29 cellular contexts compared by ENCODE assay signal in the genomic region with DNA sequence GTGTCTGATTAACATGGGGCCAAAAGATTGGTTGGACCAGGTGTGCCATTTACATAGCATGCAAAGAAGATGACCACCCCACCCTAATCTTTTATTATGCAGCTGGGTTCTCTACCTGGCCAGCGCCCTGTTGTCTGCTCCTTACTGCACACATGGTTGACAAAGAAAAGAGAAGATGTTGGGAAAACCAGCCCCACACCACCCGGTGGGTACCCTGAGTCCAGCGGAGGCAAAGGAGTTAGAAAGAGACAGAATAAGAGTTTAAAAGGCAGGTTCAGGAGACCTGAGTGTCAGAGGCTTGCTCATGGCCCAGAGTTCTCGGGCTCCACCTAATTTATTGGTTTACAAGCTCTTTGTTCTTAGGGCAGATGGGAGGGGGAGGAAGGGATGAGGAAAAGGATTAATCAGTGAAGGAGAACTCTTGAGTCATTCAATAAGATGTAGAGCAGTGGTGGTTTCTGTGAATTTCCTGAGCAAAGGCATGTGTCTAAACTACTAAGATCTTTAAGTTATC. TPM values are rescaled to one million over a fixed set of nuclear protein-coding genes. Genes with fewer than 3 reads are reported as not detected.
A peak's percentile ranks its signal among the peaks of the same experiment; 100 is the strongest.
DNase-seq lines count a peak whose midpoint lies in the region; ATAC-seq and TF ChIP-seq lines count a peak whose summit lies in the region.
"Had no signal": no experiment of that assay in that cellular context is flagged by ENCODE, and none has a peak within 500 bp of the region (broad histone marks: within the 10 kb centered on the region; RNA-seq: fewer than 3 reads in every experiment).

No MANE protein-coding gene starts in this region.

- no peak for TF ChIP-seq CTCF in endodermal cell (conservative IDR thresholded peaks at IDR 0.05)
- TF ChIP-seq CTCF in type B pancreatic cell (conservative IDR thresholded peaks at IDR 0.05) = no peak

- H3K4me3 ChIP-seq in endodermal cell (ENCODE audit: low read length) (no peak overlapping the region), mesendoderm (ENCODE audit: low read length) (no peak overlapping the region)
- H3K4me3 ChIP-seq: cardiac muscle cell, left ventricle myocardium inferior, stomach, tibial nerve had no signal

- peaks cover 48% of the 10 kb centered on the region for H3K9me3 Mint-ChIP-seq in endodermal cell
- H3K9me3 Mint-ChIP-seq in type B pancreatic cell = peaks cover 12% of the 10 kb centered on the region
- H3K9me3 Mint-ChIP-seq: activated CD4-positive, alpha-beta T cell treated with anti-CD3 and anti-CD28 coated beads, Interleukin-2, amount 10 ng/mL, durations not matched to agents 7 days and 5 days; activated naive CD4-positive, alpha-beta T cell treated with anti-CD3 and anti-CD28 coated beads for 36 hours; activated T-cell treated with anti-CD3 and anti-CD28 coated beads, Interleukin-2, amount 50 U/mL, for 72 hours; CD4-positive, alpha-beta T cell had no signal

- no peak overlapping the region for H2BK5ac ChIP-seq in mesendoderm (ENCODE audit: low read length)

- H3K18ac ChIP-seq in mesendoderm (ENCODE audit: low read length) = peak overlapping the region; percentile 54

- H3K9ac ChIP-seq in endodermal cell (ENCODE audit: extremely low read depth, low read length, poor library complexity, severe bottlenecking) (no peak overlapping the region), mesendoderm (ENCODE audit: low read length) (no peak overlapping the region)
- H3K9ac ChIP-seq: KMS-11 had no signal

- H3K36me3 Mint-ChIP-seq in endodermal cell (ENCODE audit: low read depth) (peaks cover 7% of the 10 kb centered on the region), type B pancreatic cell (no peaks in the 10 kb centered on the region)

- H2BK15ac ChIP-seq in mesendoderm (replicated peaks; ENCODE audit: low read depth) = no peak overlapping the region

- ATAC-seq in HG03342 (IDR thresholded peaks at IDR 0.05; ENCODE audit: unreplicated experiment) (no peak), GM21825 (IDR thresholded peaks at IDR 0.05; ENCODE audit: unreplicated experiment) (no peak)
- ATAC-seq: activated T-cell treated with anti-CD3 and anti-CD28 coated beads, Interleukin-2, amount 50 U/mL, for 72 hours; sciatic nerve; SK-N-SH treated with all-trans-retinoic acid at 6 μM for 48 hours had no signal

- no peaks in the 10 kb centered on the region for H3K79me2 ChIP-seq in mesendoderm (ENCODE audit: control insufficient read depth, insufficient read depth, low read length)

- H3K27ac Mint-ChIP-seq in endodermal cell (peak overlapping the region; percentile 53), type B pancreatic cell (peak overlapping the region; percentile 7)
- H3K27ac Mint-ChIP-seq: activated CD4-positive, alpha-beta T cell treated with anti-CD3 and anti-CD28 coated beads, Interleukin-2, amount 10 ng/mL, durations not matched to agents 7 days and 5 days; activated naive CD4-positive, alpha-beta T cell treated with anti-CD3 and anti-CD28 coated beads for 36 hours; activated T-cell treated with anti-CD3 and anti-CD28 coated beads, Interleukin-2, amount 50 U/mL, for 72 hours; CD4-positive, alpha-beta T cell; nephron had no signal

- H3K27me3 Mint-ChIP-seq in endodermal cell (ENCODE audit: insufficient read depth) = no peaks in the 10 kb centered on the region
- H3K27me3 Mint-ChIP-seq in type B pancreatic cell = peaks cover 10% of the 10 kb centered on the region

- no peak overlapping the region for H2AK5ac ChIP-seq in mesendoderm (ENCODE audit: low read length)

- H3K4ac ChIP-seq in mesendoderm (ENCODE audit: low read depth, low read length) = no peak overlapping the region

- no peak overlapping the region for H3K23ac ChIP-seq in mesendoderm (ENCODE audit: low read length)

- H3K36me3 ChIP-seq in endodermal cell (ENCODE audit: control insufficient read depth, insufficient read depth, low read length) = no peaks in the 10 kb centered on the region
- H3K36me3 ChIP-seq in mesendoderm (ENCODE audit: control insufficient read depth, insufficient read depth, low read length) = no peaks in the 10 kb centered on the region
- H3K36me3 ChIP-seq: cardiac muscle cell, left ventricle myocardium inferior, stomach, tibial nerve had no signal

- H3K4me1 Mint-ChIP-seq in endodermal cell (peaks cover 36% of the 10 kb centered on the region), type B pancreatic cell (ENCODE audit: unreplicated experiment) (peaks cover 11% of the 10 kb centered on the region)
- H3K4me1 Mint-ChIP-seq: activated CD4-positive, alpha-beta T cell treated with anti-CD3 and anti-CD28 coated beads, Interleukin-2, amount 10 ng/mL, durations not matched to agents 7 days and 5 days; nephron had no signal

- WGBS in endodermal cell (ENCODE audit: insufficient coverage in 1 of 2, insufficient read length in 1 of 2), 2 experiments = 93 to 100% methylated on average over 1 to 4 of the region's 4 CpGs
- WGBS in mesendoderm (ENCODE audit: extremely low coverage, insufficient coverage, low lambda C conversion rate) = no CpG with 5 or more reads among the region's 4 CpGs

- no peak overlapping the region for H4K5ac ChIP-seq in mesendoderm (ENCODE audit: low read length)

- H3K56ac ChIP-seq in mesendoderm (ENCODE audit: low read length) = no peak overlapping the region

- no peak overlapping the region for H4K8ac ChIP-seq in mesendoderm (ENCODE audit: low read depth, low read length)

- peak; percentile 1 for DNase-seq in NCI-H526 (lab: John Stamatoyannopoulos, UW)
- no peak for DNase-seq in NCI-H526 treated with DMSO at 0.1 percent for 48 hours (lab: John Stamatoyannopoulos, UW)
- no peak for DNase-seq in endodermal cell
- DNase-seq in mesendoderm = no peak
- DNase-seq in type B pancreatic cell (ENCODE audit: extremely low spot score, unreplicated experiment) = no peak
- DNase-seq in inferior parietal cortex (ENCODE audit: extremely low spot score) = no peak
- DNase-seq: activated CD4-positive, alpha-beta T cell treated with anti-CD3 and anti-CD28 coated beads, Interleukin-2, amount 10 ng/mL, durations not matched to agents 7 days and 5 days; activated naive CD4-positive, alpha-beta T cell treated with anti-CD3 and anti-CD28 coated beads for 36 hours; activated T-cell treated with anti-CD3 and anti-CD28 coated beads, Interleukin-2, amount 50 U/mL, for 72 hours; amygdala; CD4-positive, alpha-beta T cell; EL; left ventricle myocardium inferior; midbrain; MV-4-11; NCI-H2171; NCI-H510A treated with DMSO at 0.1 percent for 48 hours; stimulated activated CD4-positive, alpha-beta T cell treated with anti-CD3 and anti-CD28 coated beads, Interleukin-15, amount 100 ng/mL, for 24 hours; stomach had no signal

- peaks cover 39% of the 10 kb centered on the region for H3K9me3 ChIP-seq in endodermal cell (ENCODE audit: control insufficient read depth, low read length)
- H3K9me3 ChIP-seq: left ventricle myocardium inferior, stomach, tibial nerve had no signal

- H3K4me3 Mint-ChIP-seq in endodermal cell (no peak overlapping the region), type B pancreatic cell (peak overlapping the region; percentile 13)
- H3K4me3 Mint-ChIP-seq: activated CD4-positive, alpha-beta T cell treated with anti-CD3 and anti-CD28 coated beads, Interleukin-2, amount 10 ng/mL, durations not matched to agents 7 days and 5 days; activated naive CD4-positive, alpha-beta T cell treated with anti-CD3 and anti-CD28 coated beads for 36 hours; activated T-cell treated with anti-CD3 and anti-CD28 coated beads, Interleukin-2, amount 50 U/mL, for 72 hours; CD4-positive, alpha-beta T cell; nephron had no signal

- H2BK120ac ChIP-seq in mesendoderm (ENCODE audit: low read depth, low read length) = peak overlapping the region; percentile 17

- H3K27ac ChIP-seq in endodermal cell (ENCODE audit: low read depth, low read length) = no peak overlapping the region
- no peak overlapping the region for H3K27ac ChIP-seq in mesendoderm (ENCODE audit: low read depth, low read length)
- H3K27ac ChIP-seq: 22Rv1, cardiac muscle cell, KMS-11, left ventricle myocardium inferior, RWPE1, stomach had no signal

- H3K4me1 ChIP-seq in endodermal cell (ENCODE audit: control insufficient read depth, insufficient read depth, low read length) (no peaks in the 10 kb centered on the region), mesendoderm (ENCODE audit: control insufficient read depth, low read depth, low read length) (no peaks in the 10 kb centered on the region)
- H3K4me1 ChIP-seq: left ventricle myocardium inferior, stomach, tibial nerve had no signal

- no peak overlapping the region for H3K4me2 ChIP-seq in mesendoderm (ENCODE audit: low read length)
- H3K4me2 ChIP-seq: KMS-11 had no signal

- H3K79me1 ChIP-seq in mesendoderm (ENCODE audit: low read length) = no peaks in the 10 kb centered on the region

- no peaks in the 10 kb centered on the region for H3K27me3 ChIP-seq in endodermal cell (ENCODE audit: control insufficient read depth, insufficient read depth, low read length, poor library complexity, severe bottlenecking)
- no peaks in the 10 kb centered on the region for H3K27me3 ChIP-seq in mesendoderm (ENCODE audit: insufficient read depth, low read length, poor library complexity)
- H3K27me3 ChIP-seq: cardiac muscle cell, stomach, tibial nerve had no signal

RNA-seq across cellular contexts. Expression of gene ABCA13, which starts 24.1 kb away (rescaled TPM):
- total RNA-seq in endodermal cell (under 1 TPM; 0.04 to 0.11 TPM), type B pancreatic cell (ENCODE audit: low replicate concordance) (0.60 and 2.2 TPM in 2 replicates)
- polyA plus RNA-seq in endodermal cell (2013, experiment 1 of 2) = 0.14 TPM
- polyA plus RNA-seq in endodermal cell (2013, experiment 2 of 2) = 0.29 TPM
- polyA plus RNA-seq in mesendoderm (2013, experiment 1 of 2) = 0.01 TPM
- 0.03 TPM for polyA plus RNA-seq in mesendoderm (2013, experiment 2 of 2)
- total RNA-seq: activated naive CD4-positive, alpha-beta T cell treated with anti-CD3 and anti-CD28 coated beads for 36 hours; activated T-cell treated with anti-CD3 and anti-CD28 coated beads, Interleukin-2, amount 50 U/mL, for 72 hours; CD4-positive, alpha-beta T cell; left ventricle myocardium inferior had no signal

RNA-seq across cellular contexts. Expression of gene UPP1, which starts 58.1 kb away (rescaled TPM):
- total RNA-seq in endodermal cell (10 to 100 TPM; 40.5 to 46.3 TPM), type B pancreatic cell (ENCODE audit: low replicate concordance) (14.3 and 15.8 TPM in 2 replicates)
- 22.0 TPM for polyA plus RNA-seq in endodermal cell (2013, experiment 1 of 2)
- 18.6 TPM for polyA plus RNA-seq in endodermal cell (2013, experiment 2 of 2)
- 28.8 TPM for polyA plus RNA-seq in mesendoderm (2013, experiment 1 of 2)
- polyA plus RNA-seq in mesendoderm (2013, experiment 2 of 2) = 31.4 TPM

Comparison
In these comparisons a context has a peak if more than half of its experiments do, and no peak if none do; other contexts are left out.
1. DNase-seq: peak in NCI-H526 (2 of 2); none in NCI-H526 treated with DMSO at 0.1 percent for 48 hours (single experiment), endodermal cell (single experiment), mesendoderm (single experiment), type B pancreatic cell (single experiment) and inferior parietal cortex (single experiment).